Comparison of ENCODE assay signal across 12 cellular contexts in genomic region chr15:31554261-31554660, GRCh38.
A peak's percentile ranks its signal among the peaks of the same experiment; 100 is the strongest.
DNase-seq lines count a peak whose midpoint lies in the region; ATAC-seq, FAIRE-seq and TF ChIP-seq lines count a peak whose summit lies in the region.
"Had no signal": no experiment of that assay in that cellular context is flagged by ENCODE, and none has a peak within 500 bp of the region (broad histone marks: within the 10 kb centered on the region; RNA-seq: fewer than 3 reads in every experiment).

No MANE protein-coding gene starts in this region.

- in situ Hi-C loops in HepG2 (cut with HindIII; ENCODE audit: extremely low pct_ligation_motif_present, low pct_unique_long_range_greater_than_20kb): no loop called here

- no peak overlapping the region for H3K27ac ChIP-seq in right lobe of liver
- no peak overlapping the region for H3K27ac ChIP-seq in HepG2 (ENCODE audit: extremely low read length, insufficient read depth, low read length)
- peak overlapping the region; percentile 50 for H3K27ac ChIP-seq in vagina
- H3K27ac ChIP-seq in effector memory CD4-positive, alpha-beta T cell (ENCODE audit: insufficient read depth, low read length, poor library complexity, severe bottlenecking): no peak overlapping the region
- H3K27ac ChIP-seq: BLaER1, cardiac muscle cell had no signal

- H3K9ac ChIP-seq in HepG2 (ENCODE audit: insufficient read depth, low read depth, low read length): no peak overlapping the region
- H3K9ac ChIP-seq: BLaER1 had no signal

- H3K4me2 ChIP-seq in HepG2 (ENCODE audit: low read depth, low read length): no peak overlapping the region
- H3K4me2 ChIP-seq: BLaER1 had no signal

- ATAC-seq in right lobe of liver (peak; percentile 58 to 78 (median 66)), HepG2 (no peak), GM21526 (IDR thresholded peaks at IDR 0.05; ENCODE audit: low FRiP score, unreplicated experiment) (no peak)
- ATAC-seq: GM12878 had no signal

- H4K20me1 ChIP-seq in HepG2 (ENCODE audit: insufficient read depth, low read length): no peaks in the 10 kb centered on the region
- H4K20me1 ChIP-seq: BLaER1 had no signal

- H3K79me2 ChIP-seq in HepG2 (ENCODE audit: insufficient read depth, low read length): no peaks in the 10 kb centered on the region

- TF ChIP-seq CTCF in right lobe of liver (IDR thresholded peaks at IDR 0.05): no peak
- no peak for TF ChIP-seq CTCF in HepG2 (CRISPR knock-in tag; IDR thresholded peaks at IDR 0.05)
- TF ChIP-seq CTCF in cardiac fibroblast (IDR thresholded peaks at IDR 0.05; ENCODE audit: low read depth, low read length): no peak
- TF ChIP-seq CTCF in vagina (IDR thresholded peaks at IDR 0.05): no peak

- TF ChIP-seq POLR2A in right lobe of liver (IDR thresholded peaks at IDR 0.05): no peak
- no peak for TF ChIP-seq POLR2A in HepG2 (IDR thresholded peaks at IDR 0.05; ENCODE audit: insufficient read depth in 1 of 2, low read depth in 2 of 2, low read length in 2 of 2)
- TF ChIP-seq POLR2A in vagina (IDR thresholded peaks at IDR 0.05): no peak

- no peaks in the 10 kb centered on the region for H3K36me3 ChIP-seq in right lobe of liver
- H3K36me3 ChIP-seq in HepG2 (replicated peaks in 1 of 2; ENCODE audit: control insufficient read depth in 1 of 2, insufficient read depth in 2 of 2, low read length in 2 of 2): no peaks in the 10 kb centered on the region
- H3K36me3 ChIP-seq in vagina: no peaks in the 10 kb centered on the region
- H3K36me3 ChIP-seq in effector memory CD4-positive, alpha-beta T cell (ENCODE audit: control insufficient read depth, insufficient read depth, low read length): no peaks in the 10 kb centered on the region
- H3K36me3 ChIP-seq: BLaER1, cardiac muscle cell had no signal

- POLR2A ChIA-PET in HepG2 (lab: Yijun Ruan, JAX): no interaction called here

- WGBS in right lobe of liver (ENCODE audit: insufficient coverage, low coverage, low lambda C conversion rate, missing lambda C conversion rate): 53% methylated on average over 7 of the region's 8 CpGs
- 3% methylated on average over 5 of the region's 8 CpGs for WGBS in HepG2 (ENCODE audit: low lambda C conversion rate)

- H3K4me3 ChIP-seq in right lobe of liver: no peak overlapping the region
- H3K4me3 ChIP-seq in HepG2 (replicated peaks in 1 of 3; ENCODE audit: insufficient read depth in 1 of 3, low read depth in 2 of 3, low read length in 3 of 3): no peak overlapping the region
- no peak overlapping the region for H3K4me3 ChIP-seq in cardiac fibroblast (replicated peaks in 1 of 2; ENCODE audit: low read depth in 2 of 2, low read length in 2 of 2)
- H3K4me3 ChIP-seq in vagina: no peak overlapping the region
- H3K4me3 ChIP-seq in effector memory CD4-positive, alpha-beta T cell (ENCODE audit: insufficient read depth, low read depth, low read length, poor library complexity, severe bottlenecking): no peak overlapping the region
- H3K4me3 ChIP-seq: BLaER1, cardiac muscle cell, GM12878 had no signal

- BruUV-seq in HepG2 (replicated peaks; lab: Mats Ljungman, UMichigan): no TSS peak

- no peak overlapping the region for H2AFZ ChIP-seq in HepG2 (ENCODE audit: low read length)

- no peak for FAIRE-seq in HepG2 (lab: Jason Lieb, UNC)
- FAIRE-seq: GM12878 had no signal

- intact Hi-C loops in right lobe of liver (cut with DNase I): loop anchor here in 1 of 2 donors (10.0 kb wide), 1 partner anchor 49 kb away; no protein-coding TSS in a partner anchor
- intact Hi-C loops in HepG2 (cut with micrococcal nuclease; ENCODE audit: unreplicated experiment): no loop called here
- intact Hi-C loops in vagina (cut with DNase I): no loop called here

- peak in 1 of 3 donors; percentile 45 for DNase-seq in right lobe of liver
- no peak for DNase-seq in HepG2 (ENCODE audit: low spot score)
- peak; percentile 87 to 91 for DNase-seq in cardiac fibroblast (ENCODE audit: low read depth in 2 of 2)
- peak; percentile 44 for DNase-seq in hepatic stellate cell (ENCODE audit: low spot score)
- DNase-seq in vagina (ENCODE audit: extremely low spot score in 2 of 2): no peak
- DNase-seq in NCI-H146 treated with DMSO at 0.1 percent for 48 hours (lab: John Stamatoyannopoulos, UW; ENCODE audit: unreplicated experiment): no peak
- DNase-seq in effector memory CD4-positive, alpha-beta T cell: no peak
- DNase-seq: NCI-H524 treated with DMSO at 0.1 percent for 48 hours had no signal

- no peak for TF ChIP-seq RAD21 in HepG2 (CRISPR knock-in tag; IDR thresholded peaks at IDR 0.05)

- H3K4me1 ChIP-seq in right lobe of liver (no peaks in the 10 kb centered on the region), HepG2 (ENCODE audit: insufficient read depth, low read length) (no peaks in the 10 kb centered on the region), vagina (peaks cover 6% of the 10 kb centered on the region)
- H3K4me1 ChIP-seq in effector memory CD4-positive, alpha-beta T cell (ENCODE audit: control insufficient read depth, insufficient read depth, low read length, poor library complexity, severe bottlenecking): no peaks in the 10 kb centered on the region
- H3K4me1 ChIP-seq: BLaER1 had no signal

- CTCF ChIA-PET in HepG2 (lab: Yijun Ruan, JAX; ENCODE audit: low intra/inter-chr PET ratio, low total read pairs): no interaction called here

- H3K9me3 ChIP-seq in right lobe of liver: no peaks in the 10 kb centered on the region
- no peaks in the 10 kb centered on the region for H3K9me3 ChIP-seq in HepG2 (ENCODE audit: low read length)
- no peaks in the 10 kb centered on the region for H3K9me3 ChIP-seq in vagina
- H3K9me3 ChIP-seq in effector memory CD4-positive, alpha-beta T cell (ENCODE audit: control insufficient read depth, low read length): no peaks in the 10 kb centered on the region
- H3K9me3 ChIP-seq: BLaER1 had no signal

- H3K27me3 ChIP-seq in right lobe of liver (no peaks in the 10 kb centered on the region), HepG2 (ENCODE audit: control insufficient read depth in 1 of 2, insufficient read depth in 2 of 2, low read length in 2 of 2) (peaks cover 0 to 22% of the 10 kb centered on the region in 2 experiments; a peak in 4 of 5 replicates), vagina (no peaks in the 10 kb centered on the region)
- no peaks in the 10 kb centered on the region for H3K27me3 ChIP-seq in effector memory CD4-positive, alpha-beta T cell (replicated peaks; ENCODE audit: control insufficient read depth, insufficient read depth, low read length, poor library complexity, severe bottlenecking)
- H3K27me3 ChIP-seq: BLaER1, cardiac muscle cell had no signal

- TF ChIP-seq EP300 in HepG2 (IDR thresholded peaks at IDR 0.05; ENCODE audit: low read depth in 2 of 2, low read length in 2 of 2): no peak
- no peak for TF ChIP-seq EP300 in HepG2 (CRISPR knock-in tag; IDR thresholded peaks at IDR 0.05; ENCODE audit: borderline replicate concordance)

TF ChIP-seq in HepG2, 621 proteins besides CTCF, POLR2A, EP300 and RAD21 (continues in another document):
- TF ChIP-seq XBP1 (CRISPR knock-in tag; IDR thresholded peaks at IDR 0.05): no peak
- no peak for TF ChIP-seq TCF12 (IDR thresholded peaks at IDR 0.05)
- TF ChIP-seq TCF12 (CRISPR knock-in tag; IDR thresholded peaks at IDR 0.05): no peak
- TF ChIP-seq SKIL (CRISPR knock-in tag; IDR thresholded peaks at IDR 0.05; ENCODE audit: borderline replicate concordance): no peak
- TF ChIP-seq ZMAT5 (CRISPR knock-in tag; IDR thresholded peaks at IDR 0.05; ENCODE audit: borderline replicate concordance, low read depth): no peak
- TF ChIP-seq ZNF777 (CRISPR knock-in tag; IDR thresholded peaks at IDR 0.05): no peak
- no peak for TF ChIP-seq ZNF30 (CRISPR knock-in tag; IDR thresholded peaks at IDR 0.05)
- no peak for TF ChIP-seq FOXP4 (CRISPR knock-in tag; IDR thresholded peaks at IDR 0.05)

Comparison
In these comparisons a context has a peak if more than half of its experiments do, and no peak if none do; other contexts are left out.
1. ATAC-seq: peak in right lobe of liver (4 of 4); none in HepG2 (single experiment) and GM21526 (single experiment).
2. DNase-seq: peak in cardiac fibroblast (2 of 2) and hepatic stellate cell (single experiment); none in HepG2 (single experiment), vagina (0 of 2), NCI-H146 treated with DMSO at 0.1 percent for 48 hours (single experiment) and effector memory CD4-positive, alpha-beta T cell (0 of 3).